ENCODE assay signal across 24 cellular contexts in genomic region chr12:98294426-98294825, GRCh38.
"Had no signal": no experiment of that assay in that cellular context is flagged by ENCODE, and none has a peak within 500 bp of the region (broad histone marks: within the 10 kb centered on the region; RNA-seq: fewer than 3 reads in every experiment).

No MANE protein-coding gene starts in this region.

- H3K4me1 ChIP-seq: colonic mucosa, esophagus squamous epithelium, prostate gland, right atrium auricular region, stomach, thyroid gland, vagina had no signal

- DNase-seq: colonic mucosa; effector CD8-positive, alpha-beta T cell; endodermal cell; esophagus squamous epithelium; head of caudate nucleus; kidney; mucosa of descending colon; naive thymus-derived CD4-positive, alpha-beta T cell; nephron progenitor cell; nucleus accumbens; stimulated activated CD4-positive, alpha-beta T cell treated with anti-CD3 and anti-CD28 coated beads, Interleukin-2, amount 100 ng/mL, for 24 hours; stimulated activated CD4-positive, alpha-beta T cell treated with anti-CD3 and anti-CD28 coated beads, Interleukin-4, amount 100 ng/mL, for 24 hours; stimulated activated naive CD4-positive, alpha-beta T cell treated with Interleukin-2 at 50 U/mL for 16 hours; stomach; thyroid gland; trophoblast cell had no signal

- H3K9me3 ChIP-seq: colonic mucosa, esophagus squamous epithelium, mucosa of descending colon, prostate gland, right atrium auricular region, stomach, thyroid gland, vagina had no signal

- H3K27me3 ChIP-seq: colonic mucosa, esophagus squamous epithelium, right atrium auricular region, stomach, vagina had no signal

- ATAC-seq: left lobe of liver; mucosa of descending colon; naive thymus-derived CD4-positive, alpha-beta T cell; sciatic nerve; stimulated activated effector memory CD8-positive, alpha-beta T cell treated with anti-CD3 and anti-CD28 coated beads, Interleukin-12 subunit alpha, Interleukin-12 subunit beta, amount 100 ng/mL, for 72 hours had no signal

- H3K27ac ChIP-seq: colonic mucosa, epithelial cell of prostate, esophagus squamous epithelium, prostate gland, right atrium auricular region, stomach, thyroid gland, vagina had no signal

- H3K4me3 ChIP-seq: colonic mucosa, esophagus squamous epithelium, lung, mucosa of descending colon, prostate gland, right atrium auricular region, stomach, thyroid gland, vagina had no signal

- H3K36me3 ChIP-seq: colonic mucosa, esophagus squamous epithelium, prostate gland, right atrium auricular region, stomach, thyroid gland, vagina had no signal
